In genomic region chr12:24838531-24838950, GRCh38 we compare ENCODE assay signal across 8 cellular contexts.
A peak's percentile ranks its signal among the peaks of the same experiment; 100 is the strongest.
DNase-seq lines count a peak whose midpoint lies in the region; ATAC-seq and TF ChIP-seq lines count a peak whose summit lies in the region.

No MANE protein-coding gene starts in this region.

- H3K4me1 ChIP-seq in psoas muscle = no peaks in the 10 kb centered on the region

- no peak for TF ChIP-seq CTCF in HL-60 (IDR thresholded peaks at IDR 0.05; ENCODE audit: insufficient read depth, low read length)
- no peak for TF ChIP-seq CTCF in psoas muscle (IDR thresholded peaks at IDR 0.05)

- H3K27ac ChIP-seq in HL-60 (replicated peaks) (peak overlapping the region; percentile 35), psoas muscle (no peak overlapping the region)

- ATAC-seq in GM21447 (IDR thresholded peaks at IDR 0.05; ENCODE audit: unreplicated experiment) (peak; percentile 56), psoas muscle (peak; percentile 46 to 90 (median 74))

- H3K27me3 ChIP-seq in HL-60 (ENCODE audit: insufficient read depth, poor library complexity, severe bottlenecking) (no peaks in the 10 kb centered on the region), psoas muscle (ENCODE audit: insufficient read depth in 3 of 3, low read length in 2 of 3) (no peaks in the 10 kb centered on the region)

- 11 to 34% (median 14%) methylated on average over 2 of the region's 2 CpGs for WGBS in psoas muscle, 3 donors

- intact Hi-C loops in psoas muscle (cut with DNase I) = no loop called here

- no peaks in the 10 kb centered on the region for H3K9me3 ChIP-seq in psoas muscle

- no peak overlapping the region for H3K4me3 ChIP-seq in HL-60 (replicated peaks; ENCODE audit: insufficient read depth, low read length)
- H3K4me3 ChIP-seq in psoas muscle = no peak overlapping the region

- H3K36me3 ChIP-seq in psoas muscle (ENCODE audit: insufficient read depth in 1 of 2, low read depth in 1 of 2) = no peaks in the 10 kb centered on the region

- DNase-seq in GM04504 (ENCODE audit: low read depth) (peak; percentile 91), HL-60 (ENCODE audit: low read depth in 1 of 2, low spot score in 1 of 2) (peak; percentile 87 to 88), brain pericyte (ENCODE audit: low read depth, low spot score) (peak; percentile 55), psoas muscle (peak in 1 of 2 donors; percentile 17), NCI-H524 (lab: John Stamatoyannopoulos, UW) (no peak), NCI-H1105 (lab: John Stamatoyannopoulos, UW) (no peak), T-helper 9 cell (no peak)

Comparison
In these comparisons a context has a peak if more than half of its experiments do, and no peak if none do; other contexts are left out.
1. DNase-seq: peak in GM04504 (single experiment), HL-60 (2 of 2) and brain pericyte (single experiment); none in NCI-H524 (0 of 2), NCI-H1105 (single experiment) and T-helper 9 cell (single experiment).